ENCODE assay signal across 1 cellular context in the genomic region with DNA sequence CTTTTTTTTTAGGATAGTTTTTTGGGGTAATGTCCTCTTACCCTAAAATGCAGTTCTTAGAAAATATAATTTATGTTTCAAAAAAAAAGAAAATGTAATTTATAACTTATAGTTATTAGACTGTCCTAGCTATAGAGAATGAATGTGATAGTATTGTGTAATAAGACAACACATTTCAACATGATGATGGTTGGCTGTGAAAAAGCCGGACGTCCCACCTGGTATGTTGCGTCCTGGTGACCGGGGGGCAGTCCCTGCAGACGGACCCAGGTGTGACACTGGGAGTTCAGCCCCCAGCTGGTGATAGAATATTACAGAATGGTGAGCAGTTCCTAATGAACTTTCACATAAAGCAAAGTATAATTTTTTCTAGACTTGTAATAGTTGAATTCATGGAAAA.
TF ChIP-seq lines count a peak whose summit lies in the region.

No MANE protein-coding gene starts in this region.

TF ChIP-seq in HepG2, 621 proteins besides CTCF, POLR2A, EP300 and RAD21:
- peak; percentile 78 for TF ChIP-seq CEBPB (IDR thresholded peaks at IDR 0.05; ENCODE audit: borderline replicate concordance, low read depth, low read length)
